In the genomic region with DNA sequence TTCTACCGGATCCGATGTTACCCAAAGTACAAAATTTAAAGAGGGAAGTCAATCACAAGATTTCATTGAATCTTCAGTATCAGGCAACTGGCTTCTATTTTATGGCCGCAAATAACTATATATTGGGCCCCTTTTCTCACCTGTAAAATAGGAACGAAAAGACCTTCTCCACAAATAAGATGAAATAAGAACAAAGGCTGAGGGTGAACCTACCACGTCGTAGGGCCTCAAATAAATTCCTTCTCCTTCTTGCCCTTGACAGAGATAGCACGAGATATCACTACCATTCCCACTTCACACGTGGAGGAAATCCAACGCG, we compare ENCODE assay signal across 8 cellular contexts. TPM values are rescaled to one million over a fixed set of nuclear protein-coding genes. Genes with fewer than 3 reads are reported as not detected.
DNase-seq lines count a peak whose midpoint lies in the region; ATAC-seq and TF ChIP-seq lines count a peak whose summit lies in the region.

No MANE protein-coding gene starts in this region.

- no peak for TF ChIP-seq CTCF in C4-2B (conservative IDR thresholded peaks at IDR 0.05)
- no peak for TF ChIP-seq CTCF in MM.1S (IDR thresholded peaks at IDR 0.05; ENCODE audit: low read length)
- no peak for TF ChIP-seq CTCF in neural cell (IDR thresholded peaks at IDR 0.05; ENCODE audit: poor library complexity, severe bottlenecking)

- DNase-seq in MM.1S (no peak), SIG-M5 treated with dmso at 0.1 percent for 504 hours (lab: John Stamatoyannopoulos, UW; ENCODE audit: unreplicated experiment) (no peak), DMS153 (lab: John Stamatoyannopoulos, UW) (no peak)
- no peak for DNase-seq in stimulated activated CD4-positive, alpha-beta T cell treated with anti-CD3 and anti-CD28 coated beads, Interleukin-4, amount 100 ng/mL, for 24 hours

- peak overlapping the region; percentile 93 for H3K27ac ChIP-seq in C4-2B
- peak overlapping the region; percentile 79; the same call in 1 of the 2 replicates for H3K27ac ChIP-seq in MM.1S (ENCODE audit: low read length)
- peak overlapping the region; percentile 96 for H3K27ac ChIP-seq in ectodermal cell (ENCODE audit: insufficient read depth, low read depth, low read length, poor library complexity, severe bottlenecking)
- H3K27ac ChIP-seq in neural cell (ENCODE audit: low read length), result peak overlapping the region; percentile 97

- H3K4me2 ChIP-seq in MM.1S (ENCODE audit: low read depth, low read length), result peak overlapping the region; percentile 60
- peak overlapping the region; percentile 71 for H3K4me2 ChIP-seq in neural cell (ENCODE audit: low read length)

- H3K9ac ChIP-seq in MM.1S (ENCODE audit: low read length) (peak overlapping the region; percentile 97), neural cell (ENCODE audit: low read length) (peak overlapping the region; percentile 98)

- peak overlapping the region; percentile 96 for H3K4me3 ChIP-seq in MM.1S (ENCODE audit: low read length)
- H3K4me3 ChIP-seq in ectodermal cell (ENCODE audit: insufficient read depth, low read depth, low read length), result peak overlapping the region; percentile 86
- H3K4me3 ChIP-seq in neural cell (ENCODE audit: low read length), result peak overlapping the region; percentile 84

- WGBS in ectodermal cell, 2 experiments, result 0 to 1% methylated on average over 10 of the region's 10 CpGs

- peak overlapping the region; percentile 86 for H2AFZ ChIP-seq in MM.1S (ENCODE audit: low read length)
- H2AFZ ChIP-seq in neural cell (ENCODE audit: low read depth, low read length), result peak overlapping the region; percentile 46

- H3K9me2 ChIP-seq in MM.1S (replicated peaks; ENCODE audit: insufficient read depth, low read length), result no peaks in the 10 kb centered on the region
- H3K9me2 ChIP-seq in neural cell (ENCODE audit: insufficient read depth, low read length), result no peaks in the 10 kb centered on the region

- no peaks in the 10 kb centered on the region for H3K9me3 ChIP-seq in MM.1S (replicated peaks; ENCODE audit: insufficient read depth, low read length)
- H3K9me3 ChIP-seq in ectodermal cell (ENCODE audit: control insufficient read depth, low read length), result no peaks in the 10 kb centered on the region
- no peaks in the 10 kb centered on the region for H3K9me3 ChIP-seq in neural cell (ENCODE audit: low read length)

- H4K20me1 ChIP-seq in MM.1S (ENCODE audit: insufficient read depth, low read length) (no peaks in the 10 kb centered on the region), neural cell (ENCODE audit: insufficient read depth) (no peaks in the 10 kb centered on the region)

- H3F3A ChIP-seq in MM.1S (ENCODE audit: insufficient read depth, low read length) (peaks cover 5% of the 10 kb centered on the region; the same call in 1 of the 2 replicates), neural cell (ENCODE audit: insufficient read depth, low read length, poor library complexity, severe bottlenecking) (no peaks in the 10 kb centered on the region)

- TF ChIP-seq RAD21 in neural cell (conservative IDR thresholded peaks at IDR 0.05), result no peak

- H3K79me2 ChIP-seq in MM.1S (ENCODE audit: low read length) (peaks cover 58% of the 10 kb centered on the region), neural cell (replicated peaks; ENCODE audit: insufficient read depth, low read length) (peaks cover 38% of the 10 kb centered on the region)

- H3K4me1 ChIP-seq in MM.1S (ENCODE audit: low read length) (peaks cover 6% of the 10 kb centered on the region; the same call in 1 of the 2 replicates), ectodermal cell (ENCODE audit: control insufficient read depth, insufficient read depth, low read length) (peaks cover 26% of the 10 kb centered on the region)

- H3K27me3 ChIP-seq in MM.1S (replicated peaks; ENCODE audit: insufficient read depth, low read length) (no peaks in the 10 kb centered on the region), ectodermal cell (ENCODE audit: control insufficient read depth, insufficient read depth, low read length, poor library complexity, severe bottlenecking) (no peaks in the 10 kb centered on the region), neural cell (ENCODE audit: insufficient read depth, low read depth, low read length) (no peaks in the 10 kb centered on the region)

- no peak for TF ChIP-seq EP300 in neural cell (conservative IDR thresholded peaks at IDR 0.05; ENCODE audit: poor library complexity, severe bottlenecking)

- ATAC-seq in GM21526 (IDR thresholded peaks at IDR 0.05; ENCODE audit: low FRiP score, unreplicated experiment), result no peak

- peaks cover 2% of the 10 kb centered on the region; the same call in 1 of the 2 replicates for H3K36me3 ChIP-seq in MM.1S (replicated peaks; ENCODE audit: insufficient read depth, low read length)
- peaks cover 6% of the 10 kb centered on the region for H3K36me3 ChIP-seq in ectodermal cell (ENCODE audit: control insufficient read depth, insufficient read depth, low read length)
- H3K36me3 ChIP-seq in neural cell (ENCODE audit: insufficient read depth, low read length), result no peaks in the 10 kb centered on the region

TF ChIP-seq in neural cell, 6 proteins besides CTCF, POLR2A, EP300 and RAD21:
- TF ChIP-seq REST (IDR thresholded peaks at IDR 0.05; ENCODE audit: borderline replicate concordance) (no peak), EZH2 (IDR thresholded peaks at IDR 0.05; ENCODE audit: borderline replicate concordance, insufficient read depth, low read length, poor library complexity, severe bottlenecking) (no peak), TAF1 (IDR thresholded peaks at IDR 0.05; ENCODE audit: low read depth) (no peak), MXI1 (conservative IDR thresholded peaks at IDR 0.05; ENCODE audit: poor library complexity, severe bottlenecking) (no peak), POLR2AphosphoS5 (IDR thresholded peaks at IDR 0.05) (no peak), SMC3 (conservative IDR thresholded peaks at IDR 0.05; ENCODE audit: poor library complexity) (no peak)

RNA-seq across cellular contexts. Expression of gene EMSY, which starts 0.8 kb away (rescaled TPM):
- 54.3 TPM for polyA plus RNA-seq in ectodermal cell (2013, experiment 1 of 4)
- 57.2 TPM for polyA plus RNA-seq in ectodermal cell (2013, experiment 2 of 4)
- 50.2 TPM for polyA plus RNA-seq in ectodermal cell (2013, experiment 3 of 4)
- polyA plus RNA-seq in ectodermal cell (2013, experiment 4 of 4), result 57.9 TPM
- 24.9 and 25.0 TPM in 2 replicates for polyA plus RNA-seq in neural cell
- 63.1 and 78.8 TPM in 2 replicates for polyA minus RNA-seq in neural cell
